Comparison of ENCODE assay signal across 22 cellular contexts in genomic region chr5:123508441-123508840, GRCh38.
"Had no signal": no experiment of that assay in that cellular context is flagged by ENCODE, and none has a peak within 500 bp of the region (broad histone marks: within the 10 kb centered on the region; RNA-seq: fewer than 3 reads in every experiment).

No MANE protein-coding gene starts in this region.

- H3K4me3 Mint-ChIP-seq: activated CD8-positive, alpha-beta T cell treated with anti-CD3 and anti-CD28 coated beads for 36 hours; activated naive CD4-positive, alpha-beta T cell treated with anti-CD3 and anti-CD28 coated beads, Interleukin-2, amount 10 ng/mL, durations not matched to agents 7 days and 5 days; activated naive CD8-positive, alpha-beta T cell treated with anti-CD3 and anti-CD28 coated beads for 36 hours; activated T-cell treated with anti-CD3 and anti-CD28 coated beads, Interleukin-2, amount 50 U/mL, for 72 hours; T-helper 1 cell treated with Interleukin-12 subunit alpha and Interleukin-12 subunit beta and Interleukin-4 antibody, amounts not matched to agents 30 μg/mL and 1 μg/mL, for 36 hours had no signal

- ATAC-seq: activated CD4-positive, CD25-positive, alpha-beta regulatory T cell treated with anti-CD3 and anti-CD28 coated beads, Interleukin-2, amount 50 U/mL, for 24 hours; activated CD8-positive, alpha-beta T cell treated with anti-CD3 and anti-CD28 coated beads for 36 hours; activated T-cell treated with anti-CD3 and anti-CD28 coated beads, Interleukin-2, amount 50 U/mL, for 72 hours; body of pancreas; PC-3 had no signal

- H3K9me3 Mint-ChIP-seq: activated CD8-positive, alpha-beta T cell treated with anti-CD3 and anti-CD28 coated beads for 36 hours; activated naive CD4-positive, alpha-beta T cell treated with anti-CD3 and anti-CD28 coated beads, Interleukin-2, amount 10 ng/mL, durations not matched to agents 7 days and 5 days; activated naive CD8-positive, alpha-beta T cell treated with anti-CD3 and anti-CD28 coated beads for 36 hours; activated T-cell treated with anti-CD3 and anti-CD28 coated beads, Interleukin-2, amount 50 U/mL, for 72 hours; activated T-helper 2 cell treated with anti-CD3 and anti-CD28 coated beads, Interferon-gamma antibody, Interleukin-2, Interleukin-4, amounts not matched to agents 10 μg/mL and 5 μg/mL and 100 μg/mL, durations not matched to agents 14 hours and 24 hours and 36 hours; T-helper 1 cell treated with Interleukin-12 subunit alpha and Interleukin-12 subunit beta and Interleukin-4 antibody, amounts not matched to agents 30 μg/mL and 1 μg/mL, for 36 hours had no signal

- H3K27me3 ChIP-seq: adrenal gland, body of pancreas had no signal

- H3K27ac ChIP-seq: adrenal gland, body of pancreas had no signal

- H3K27ac Mint-ChIP-seq: activated CD8-positive, alpha-beta T cell treated with anti-CD3 and anti-CD28 coated beads for 36 hours; activated naive CD4-positive, alpha-beta T cell treated with anti-CD3 and anti-CD28 coated beads, Interleukin-2, amount 10 ng/mL, durations not matched to agents 7 days and 5 days; activated naive CD8-positive, alpha-beta T cell treated with anti-CD3 and anti-CD28 coated beads for 36 hours; activated T-cell treated with anti-CD3 and anti-CD28 coated beads, Interleukin-2, amount 50 U/mL, for 72 hours; activated T-helper 2 cell treated with anti-CD3 and anti-CD28 coated beads, Interferon-gamma antibody, Interleukin-2, Interleukin-4, amounts not matched to agents 10 μg/mL and 5 μg/mL and 100 μg/mL, durations not matched to agents 14 hours and 24 hours and 36 hours; T-helper 1 cell treated with Interleukin-12 subunit alpha and Interleukin-12 subunit beta and Interleukin-4 antibody, amounts not matched to agents 30 μg/mL and 1 μg/mL, for 36 hours had no signal

- H3K9me3 ChIP-seq: adrenal gland, body of pancreas had no signal

- DNase-seq: activated CD4-positive, alpha-beta T cell treated with anti-CD3 and anti-CD28 coated beads for 4 hours; activated CD8-positive, alpha-beta memory T cell treated with anti-CD3 and anti-CD28 coated beads, Interleukin-2, amount 50 U/mL, for 4 hours; activated CD8-positive, alpha-beta T cell treated with anti-CD3 and anti-CD28 coated beads for 36 hours; activated gamma-delta T cell treated with Interleukin-2 at 50 U/mL for 16 hours; activated naive CD4-positive, alpha-beta T cell treated with anti-CD3 and anti-CD28 coated beads, Interleukin-2, amount 10 ng/mL, durations not matched to agents 7 days and 5 days; activated naive CD8-positive, alpha-beta T cell treated with anti-CD3 and anti-CD28 coated beads for 36 hours; activated T-cell treated with anti-CD3 and anti-CD28 coated beads, Interleukin-2, amount 50 U/mL, for 72 hours; adrenal gland; anterior cingulate cortex; body of pancreas; MM.1S; NCI-H1105; NCI-H1436; NCI-H1694 treated with DMSO at 0.1 percent for 48 hours; NCI-H2029 treated with DMSO at 0.1 percent for 48 hours; NCI-H446; NCI-H524; PC-3; SHP77 treated with DMSO at 0.1 percent for 48 hours had no signal

- H3K4me3 ChIP-seq: adrenal gland, body of pancreas had no signal

- H3K36me3 ChIP-seq: adrenal gland had no signal
